Comparison of ENCODE assay signal across 1 cellular context in genomic region chr20:8144282-8145245, GRCh38.
A peak's percentile ranks its signal among the peaks of the same experiment; 100 is the strongest.
TF ChIP-seq lines count a peak whose summit lies in the region.

No MANE protein-coding gene starts in this region.

TF ChIP-seq in HepG2, 621 proteins besides CTCF, POLR2A, EP300 and RAD21 (continued from another document and continues in another):
- TF ChIP-seq, protein P1, sequence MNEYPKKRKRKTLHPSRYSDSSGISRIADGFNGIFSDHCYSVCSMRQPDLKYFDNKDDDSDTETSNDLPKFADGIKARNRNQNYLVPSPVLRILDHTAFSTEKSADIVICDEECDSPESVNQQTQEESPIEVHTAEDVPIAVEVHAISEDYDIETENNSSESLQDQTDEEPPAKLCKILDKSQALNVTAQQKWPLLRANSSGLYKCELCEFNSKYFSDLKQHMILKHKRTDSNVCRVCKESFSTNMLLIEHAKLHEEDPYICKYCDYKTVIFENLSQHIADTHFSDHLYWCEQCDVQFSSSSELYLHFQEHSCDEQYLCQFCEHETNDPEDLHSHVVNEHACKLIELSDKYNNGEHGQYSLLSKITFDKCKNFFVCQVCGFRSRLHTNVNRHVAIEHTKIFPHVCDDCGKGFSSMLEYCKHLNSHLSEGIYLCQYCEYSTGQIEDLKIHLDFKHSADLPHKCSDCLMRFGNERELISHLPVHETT (CRISPR knock-in tag; conservative IDR thresholded peaks at IDR 0.05) = peak; percentile 62
- TF ChIP-seq ZNF720 (CRISPR knock-in tag; IDR thresholded peaks at IDR 0.05) (0 out of 2 replicates have a peak, but pooled peaks have one; percentile 89), NCOA1 (CRISPR knock-in tag; IDR thresholded peaks at IDR 0.05) (peak; percentile 84; the same call in 1 of the 2 replicates), KDM6A (CRISPR knock-in tag; IDR thresholded peaks at IDR 0.05; ENCODE audit: low read depth) (peak; percentile 94), ZNF275 (CRISPR knock-in tag; IDR thresholded peaks at IDR 0.05; ENCODE audit: borderline replicate concordance) (0 out of 2 replicates have a peak, but pooled peaks have one; percentile 58), PHF5A (CRISPR knock-in tag; IDR thresholded peaks at IDR 0.05; ENCODE audit: low read depth, unreplicated experiment) (peak; percentile 100), ZNF362 (CRISPR knock-in tag; IDR thresholded peaks at IDR 0.05; ENCODE audit: borderline replicate concordance) (peak; percentile 79), TOPORS (CRISPR knock-in tag; IDR thresholded peaks at IDR 0.05) (peak; percentile 92; the same call in 1 of the 2 replicates), ZNF292 (CRISPR knock-in tag; IDR thresholded peaks at IDR 0.05; ENCODE audit: borderline replicate concordance, low read depth) (peak; percentile 98; the same call in 1 of the 2 replicates), MXI1 (IDR thresholded peaks at IDR 0.05; ENCODE audit: borderline replicate concordance, low read depth, low read length) (peak; percentile 88; the same call in 2 of the 3 replicates), KMT2A (CRISPR knock-in tag; IDR thresholded peaks at IDR 0.05) (peak; percentile 98), CENPBD1 (CRISPR knock-in tag; IDR thresholded peaks at IDR 0.05; ENCODE audit: borderline replicate concordance, low read depth) (no peak), ZNF615 (CRISPR knock-in tag; IDR thresholded peaks at IDR 0.05; ENCODE audit: borderline replicate concordance) (no peak), ZNF264 (CRISPR knock-in tag; IDR thresholded peaks at IDR 0.05) (peak; percentile 94), SNAPC2 (CRISPR knock-in tag; IDR thresholded peaks at IDR 0.05) (peak; percentile 92), ARNTL (CRISPR knock-in tag; IDR thresholded peaks at IDR 0.05) (peak; percentile 94), ELF3 (CRISPR knock-in tag; IDR thresholded peaks at IDR 0.05) (peak; percentile 100), ZNF432 (CRISPR knock-in tag; IDR thresholded peaks at IDR 0.05; ENCODE audit: borderline replicate concordance) (no peak), SMAD1 (CRISPR knock-in tag; IDR thresholded peaks at IDR 0.05; ENCODE audit: borderline replicate concordance, low read depth) (no peak), GZF1 (CRISPR knock-in tag; IDR thresholded peaks at IDR 0.05) (peak; percentile 89), ZFP36L1 (CRISPR knock-in tag; IDR thresholded peaks at IDR 0.05) (peak; percentile 97), ARID5B (CRISPR knock-in tag; IDR thresholded peaks at IDR 0.05) (peak; percentile 100), CREM (IDR thresholded peaks at IDR 0.05) (peak; percentile 95), CREM (CRISPR knock-in tag; IDR thresholded peaks at IDR 0.05) (no peak), ZNF512B (CRISPR knock-in tag; IDR thresholded peaks at IDR 0.05; ENCODE audit: borderline replicate concordance) (peak; percentile 98; the same call in 1 of the 2 replicates), FLYWCH1 (CRISPR knock-in tag; IDR thresholded peaks at IDR 0.05) (no peak), ZNF383 (CRISPR knock-in tag; IDR thresholded peaks at IDR 0.05; ENCODE audit: borderline replicate concordance) (no peak), ZNF790 (CRISPR knock-in tag; IDR thresholded peaks at IDR 0.05; ENCODE audit: borderline replicate concordance) (no peak), MLLT10 (CRISPR knock-in tag; IDR thresholded peaks at IDR 0.05) (no peak), MLX (CRISPR knock-in tag; IDR thresholded peaks at IDR 0.05) (peak; percentile 97), ZNF788 (CRISPR knock-in tag; IDR thresholded peaks at IDR 0.05; ENCODE audit: borderline replicate concordance) (peak; percentile 99)
- TF ChIP-seq, protein P2, sequence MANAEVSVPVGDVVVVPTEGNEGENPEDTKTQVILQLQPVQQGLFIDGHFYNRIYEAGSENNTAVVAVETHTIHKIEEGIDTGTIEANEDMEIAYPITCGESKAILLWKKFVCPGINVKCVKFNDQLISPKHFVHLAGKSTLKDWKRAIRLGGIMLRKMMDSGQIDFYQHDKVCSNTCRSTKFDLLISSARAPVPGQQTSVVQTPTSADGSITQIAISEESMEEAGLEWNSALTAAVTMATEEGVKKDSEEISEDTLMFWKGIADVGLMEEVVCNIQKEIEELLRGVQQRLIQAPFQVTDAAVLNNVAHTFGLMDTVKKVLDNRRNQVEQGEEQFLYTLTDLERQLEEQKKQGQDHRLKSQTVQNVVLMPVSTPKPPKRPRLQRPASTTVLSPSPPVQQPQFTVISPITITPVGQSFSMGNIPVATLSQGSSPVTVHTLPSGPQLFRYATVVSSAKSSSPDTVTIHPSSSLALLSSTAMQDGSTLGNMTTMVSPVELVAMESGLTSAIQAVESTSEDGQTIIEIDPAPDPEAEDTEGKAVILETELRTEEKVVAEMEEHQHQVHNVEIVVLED (CRISPR knock-in tag; IDR thresholded peaks at IDR 0.05; ENCODE audit: borderline replicate concordance) = peak; percentile 65
- TF ChIP-seq, protein P3, sequence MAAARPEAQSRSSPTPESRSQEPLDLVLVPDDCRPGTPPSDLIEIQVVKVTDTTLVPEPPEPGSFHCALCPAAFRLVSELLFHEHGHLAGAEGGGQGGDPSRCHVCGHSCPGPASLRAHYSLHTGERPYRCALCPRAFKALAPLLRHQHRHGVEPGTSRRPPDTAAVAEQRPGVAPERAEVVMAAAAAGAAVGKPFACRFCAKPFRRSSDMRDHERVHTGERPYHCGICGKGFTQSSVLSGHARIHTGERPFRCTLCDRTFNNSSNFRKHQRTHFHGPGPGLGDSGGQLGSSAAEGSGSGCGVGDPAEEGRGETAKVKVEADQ (CRISPR knock-in tag; IDR thresholded peaks at IDR 0.05; ENCODE audit: borderline replicate concordance) = peak; percentile 69
- TF ChIP-seq, protein P4, sequence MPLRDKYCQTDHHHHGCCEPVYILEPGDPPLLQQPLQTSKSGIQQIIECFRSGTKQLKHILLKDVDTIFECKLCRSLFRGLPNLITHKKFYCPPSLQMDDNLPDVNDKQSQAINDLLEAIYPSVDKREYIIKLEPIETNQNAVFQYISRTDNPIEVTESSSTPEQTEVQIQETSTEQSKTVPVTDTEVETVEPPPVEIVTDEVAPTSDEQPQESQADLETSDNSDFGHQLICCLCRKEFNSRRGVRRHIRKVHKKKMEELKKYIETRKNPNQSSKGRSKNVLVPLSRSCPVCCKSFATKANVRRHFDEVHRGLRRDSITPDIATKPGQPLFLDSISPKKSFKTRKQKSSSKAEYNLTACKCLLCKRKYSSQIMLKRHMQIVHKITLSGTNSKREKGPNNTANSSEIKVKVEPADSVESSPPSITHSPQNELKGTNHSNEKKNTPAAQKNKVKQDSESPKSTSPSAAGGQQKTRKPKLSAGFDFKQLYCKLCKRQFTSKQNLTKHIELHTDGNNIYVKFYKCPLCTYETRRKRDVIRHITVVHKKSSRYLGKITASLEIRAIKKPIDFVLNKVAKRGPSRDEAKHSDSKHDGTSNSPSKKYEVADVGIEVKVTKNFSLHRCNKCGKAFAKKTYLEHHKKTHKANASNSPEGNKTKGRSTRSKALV (CRISPR knock-in tag; IDR thresholded peaks at IDR 0.05) = peak; percentile 95
- TF ChIP-seq, protein P5, sequence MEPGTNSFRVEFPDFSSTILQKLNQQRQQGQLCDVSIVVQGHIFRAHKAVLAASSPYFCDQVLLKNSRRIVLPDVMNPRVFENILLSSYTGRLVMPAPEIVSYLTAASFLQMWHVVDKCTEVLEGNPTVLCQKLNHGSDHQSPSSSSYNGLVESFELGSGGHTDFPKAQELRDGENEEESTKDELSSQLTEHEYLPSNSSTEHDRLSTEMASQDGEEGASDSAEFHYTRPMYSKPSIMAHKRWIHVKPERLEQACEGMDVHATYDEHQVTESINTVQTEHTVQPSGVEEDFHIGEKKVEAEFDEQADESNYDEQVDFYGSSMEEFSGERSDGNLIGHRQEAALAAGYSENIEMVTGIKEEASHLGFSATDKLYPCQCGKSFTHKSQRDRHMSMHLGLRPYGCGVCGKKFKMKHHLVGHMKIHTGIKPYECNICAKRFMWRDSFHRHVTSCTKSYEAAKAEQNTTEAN (CRISPR knock-in tag; conservative IDR thresholded peaks at IDR 0.05) = peak; percentile 84
- TF ChIP-seq, protein P6, sequence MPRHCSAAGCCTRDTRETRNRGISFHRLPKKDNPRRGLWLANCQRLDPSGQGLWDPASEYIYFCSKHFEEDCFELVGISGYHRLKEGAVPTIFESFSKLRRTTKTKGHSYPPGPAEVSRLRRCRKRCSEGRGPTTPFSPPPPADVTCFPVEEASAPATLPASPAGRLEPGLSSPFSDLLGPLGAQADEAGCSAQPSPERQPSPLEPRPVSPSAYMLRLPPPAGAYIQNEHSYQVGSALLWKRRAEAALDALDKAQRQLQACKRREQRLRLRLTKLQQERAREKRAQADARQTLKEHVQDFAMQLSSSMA (CRISPR knock-in tag; IDR thresholded peaks at IDR 0.05) = peak; percentile 75
- TF ChIP-seq, protein P7, sequence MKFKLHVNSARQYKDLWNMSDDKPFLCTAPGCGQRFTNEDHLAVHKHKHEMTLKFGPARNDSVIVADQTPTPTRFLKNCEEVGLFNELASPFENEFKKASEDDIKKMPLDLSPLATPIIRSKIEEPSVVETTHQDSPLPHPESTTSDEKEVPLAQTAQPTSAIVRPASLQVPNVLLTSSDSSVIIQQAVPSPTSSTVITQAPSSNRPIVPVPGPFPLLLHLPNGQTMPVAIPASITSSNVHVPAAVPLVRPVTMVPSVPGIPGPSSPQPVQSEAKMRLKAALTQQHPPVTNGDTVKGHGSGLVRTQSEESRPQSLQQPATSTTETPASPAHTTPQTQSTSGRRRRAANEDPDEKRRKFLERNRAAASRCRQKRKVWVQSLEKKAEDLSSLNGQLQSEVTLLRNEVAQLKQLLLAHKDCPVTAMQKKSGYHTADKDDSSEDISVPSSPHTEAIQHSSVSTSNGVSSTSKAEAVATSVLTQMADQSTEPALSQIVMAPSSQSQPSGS (CRISPR knock-in tag; IDR thresholded peaks at IDR 0.05) = peak; percentile 98
